Comparison of ENCODE assay signal across 8 cellular contexts in genomic region chr10:48306265-48306869, GRCh38. TPM values are rescaled to one million over a fixed set of nuclear protein-coding genes. Genes with fewer than 3 reads are reported as not detected.
DNase-seq lines count a peak whose midpoint lies in the region; ATAC-seq, FAIRE-seq and TF ChIP-seq lines count a peak whose summit lies in the region.

Gene MAPK8, plus strand, starts transcription at chr10:48306677. Its CDS starts 94,984 bp downstream, at chr10:48401661.

- peak; percentile 95 to 97 for ATAC-seq in natural killer cell treated with Interleukin-12 subunit alpha and Interleukin-12 subunit beta and Interleukin-15 and Interleukin-18, amount 100 ng/mL, for 72 hours
- peak; percentile 90 for ATAC-seq in stimulated activated naive CD8-positive, alpha-beta T cell treated with anti-CD3 and anti-CD28 coated beads, Interleukin-15, Interleukin-2, amounts not matched to agents 100 U/mL and 50 U/mL, for 24 hours

- no peaks in the 10 kb centered on the region for H3K27me3 Mint-ChIP-seq in natural killer cell treated with Interleukin-12 subunit alpha and Interleukin-12 subunit beta and Interleukin-15 and Interleukin-18, amount 100 ng/mL, for 72 hours

- H3K9me3 Mint-ChIP-seq in natural killer cell treated with Interleukin-12 subunit alpha and Interleukin-12 subunit beta and Interleukin-15 and Interleukin-18, amount 100 ng/mL, for 72 hours = no peaks in the 10 kb centered on the region

- FAIRE-seq in H54 (lab: Jason Lieb, UNC) = no peak

- no peak for TF ChIP-seq CTCF in fibroblast of pulmonary artery (IDR thresholded peaks at IDR 0.05; ENCODE audit: low read length, missing control alignments)

- H3K36me3 Mint-ChIP-seq in natural killer cell treated with Interleukin-12 subunit alpha and Interleukin-12 subunit beta and Interleukin-15 and Interleukin-18, amount 100 ng/mL, for 72 hours = peaks cover 5% of the 10 kb centered on the region

- H3K4me3 ChIP-seq in fibroblast of pulmonary artery (replicated peaks; ENCODE audit: low read depth, low read length) = peak within 1 kb of the TSS; percentile 78

- peaks cover 13 to 30% of the 10 kb centered on the region in 2 donors for H3K4me1 Mint-ChIP-seq in natural killer cell treated with Interleukin-12 subunit alpha and Interleukin-12 subunit beta and Interleukin-15 and Interleukin-18, amount 100 ng/mL, for 72 hours (ENCODE audit: low read depth in 2 of 2)

- TF ChIP-seq POLR2A in H54 (IDR thresholded peaks at IDR 0.05; ENCODE audit: low read depth, low read length) (peak; percentile 93), Raji (IDR thresholded peaks at IDR 0.05; ENCODE audit: insufficient read depth, low read depth, low read length) (peak; percentile 86)

- H3K4me3 Mint-ChIP-seq in natural killer cell treated with Interleukin-12 subunit alpha and Interleukin-12 subunit beta and Interleukin-15 and Interleukin-18, amount 100 ng/mL, for 72 hours = peak within 1 kb of the TSS; percentile 92

- DNase-seq in EL (peak; percentile 89), H54 (ENCODE audit: insufficient read length, low spot score) (peak; percentile 90), LoVo (ENCODE audit: low spot score) (peak; percentile 94), fibroblast of pulmonary artery (ENCODE audit: low read depth) (peak; percentile 90)
- peak; percentile 91 for DNase-seq in activated T-helper 9 cell treated with anti-CD3 and anti-CD28 coated beads, Interleukin-2, amount 50 U/mL, for 16 hours (ENCODE audit: low read depth)
- peak; percentile 96 for DNase-seq in natural killer cell treated with Interleukin-12 subunit alpha and Interleukin-12 subunit beta and Interleukin-15 and Interleukin-18, amount 100 ng/mL, for 72 hours (ENCODE audit: low spot score)
- DNase-seq in stimulated activated naive CD8-positive, alpha-beta T cell treated with anti-CD3 and anti-CD28 coated beads, Interleukin-15, Interleukin-2, amounts not matched to agents 100 U/mL and 50 U/mL, for 24 hours = peak; percentile 93

- H3K27ac Mint-ChIP-seq in natural killer cell treated with Interleukin-12 subunit alpha and Interleukin-12 subunit beta and Interleukin-15 and Interleukin-18, amount 100 ng/mL, for 72 hours = peak within 1 kb of the TSS; percentile 76 to 81

RNA-seq across cellular contexts. Expression of gene MAPK8, which starts in this region (rescaled TPM):
- 10 to 100 TPM; 43.1 to 79.9 TPM for total RNA-seq in natural killer cell treated with Interleukin-12 subunit alpha and Interleukin-12 subunit beta and Interleukin-15 and Interleukin-18, amount 100 ng/mL, for 72 hours

Comparison
In these comparisons a context has a peak if more than half of its experiments do, and no peak if none do; other contexts are left out.
1. Peak in every context shown above with its lines: DNase-seq, ATAC-seq and H3K4me3 ChIP-seq.